Comparison of ENCODE assay signal across 7 cellular contexts in genomic region chr11:2874963-2875362, GRCh38. TPM values are rescaled to one million over a fixed set of nuclear protein-coding genes. Genes with fewer than 3 reads are reported as not detected.
"Had no signal": no experiment of that assay in that cellular context is flagged by ENCODE, and none has a peak within 500 bp of the region (broad histone marks: within the 10 kb centered on the region; RNA-seq: fewer than 3 reads in every experiment).

No MANE protein-coding gene starts in this region.

- H3K4me3 ChIP-seq: GM23338, HAP-1 had no signal

- H3K27ac Mint-ChIP-seq: GM23338, IgD-negative memory B cell had no signal

- H3K4me1 ChIP-seq: HAP-1 had no signal

- DNase-seq: H7, KG1 had no signal

- FAIRE-seq: HTR-8/SVneo had no signal

- ATAC-seq: GM23338, HCT116 had no signal

- H3K4me2 ChIP-seq: GM23338 had no signal

- H3K36me3 Mint-ChIP-seq: IgD-negative memory B cell had no signal

- H2AFZ ChIP-seq: GM23338 had no signal

- H3K4me3 Mint-ChIP-seq: GM23338 had no signal

- H3K36me3 ChIP-seq: HAP-1 had no signal

RNA-seq across cellular contexts. Expression of gene CDKN1C, which starts 10.6 kb away (rescaled TPM):
- polyA plus RNA-seq: IgD-negative memory B cell had no signal

RNA-seq across cellular contexts. Expression of gene PHLDA2, which starts 54.3 kb away (rescaled TPM):
- polyA plus RNA-seq: IgD-negative memory B cell had no signal
